In the genomic region with DNA sequence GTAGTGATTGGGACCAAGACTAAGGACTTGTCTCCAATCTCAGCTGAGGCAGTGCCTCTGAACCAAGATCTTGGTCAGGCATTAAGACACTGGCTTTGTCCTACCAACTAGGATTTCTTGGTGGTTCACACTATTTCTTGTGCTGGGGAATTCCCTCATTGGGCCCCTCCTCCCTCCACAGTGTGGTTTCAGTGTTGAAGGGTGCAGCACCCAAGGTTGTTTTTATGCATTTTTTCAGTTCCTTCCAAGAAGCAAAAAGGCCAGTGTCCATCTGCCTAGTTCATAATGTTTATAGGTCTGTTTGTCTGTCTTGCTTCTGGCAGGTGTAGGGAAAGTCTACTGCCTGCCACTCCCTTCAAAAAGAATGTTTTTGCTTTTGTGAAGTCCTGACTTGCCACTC, we compare ENCODE assay signal across 8 cellular contexts. TPM values are rescaled to one million over a fixed set of nuclear protein-coding genes. Genes with fewer than 3 reads are reported as not detected.
A peak's percentile ranks its signal among the peaks of the same experiment; 100 is the strongest.
DNase-seq lines count a peak whose midpoint lies in the region; ATAC-seq, FAIRE-seq and TF ChIP-seq lines count a peak whose summit lies in the region.

No MANE protein-coding gene starts in this region.

- H3K4me1 ChIP-seq in small intestine (ENCODE audit: control insufficient read depth in 2 of 2, insufficient read depth in 1 of 2, low read depth in 1 of 2, low read length in 1 of 2) = peaks cover 0 to 11% of the 10 kb centered on the region in 2 donors

- H3K27me3 ChIP-seq in small intestine (ENCODE audit: control insufficient read depth in 2 of 2, insufficient read depth in 2 of 2, low read length in 2 of 2) = no peaks in the 10 kb centered on the region

- peak overlapping the region in 1 of 2 donors; percentile 12 for H3K27ac ChIP-seq in small intestine (ENCODE audit: low read depth in 1 of 2, low read length in 1 of 2)

- H3K9me3 ChIP-seq in small intestine (ENCODE audit: control insufficient read depth, low read depth) = no peaks in the 10 kb centered on the region

- peaks cover 4% of the 10 kb centered on the region for H3K27me3 Mint-ChIP-seq in activated CD8-positive, alpha-beta T cell treated with anti-CD3 and anti-CD28 coated beads for 36 hours

- H3K36me3 Mint-ChIP-seq in activated CD8-positive, alpha-beta T cell treated with anti-CD3 and anti-CD28 coated beads for 36 hours (ENCODE audit: low read depth) = peaks cover 31% of the 10 kb centered on the region

- TF ChIP-seq CTCF in activated CD8-positive, alpha-beta T cell treated with anti-CD3 and anti-CD28 coated beads for 36 hours (IDR thresholded peaks at IDR 0.05) = no peak

- H3K4me3 ChIP-seq in small intestine (ENCODE audit: low read depth in 1 of 2, low read length in 2 of 2) = no peak overlapping the region

- no peaks in the 10 kb centered on the region for H3K9me3 Mint-ChIP-seq in activated CD8-positive, alpha-beta T cell treated with anti-CD3 and anti-CD28 coated beads for 36 hours

- peak; percentile 58 for ATAC-seq in HG02840 (IDR thresholded peaks at IDR 0.05; ENCODE audit: low FRiP score, unreplicated experiment)
- peak; percentile 88 for ATAC-seq in activated CD8-positive, alpha-beta T cell treated with anti-CD3 and anti-CD28 coated beads for 36 hours

- POLR2A ChIA-PET in activated CD8-positive, alpha-beta T cell treated with anti-CD3 and anti-CD28 coated beads for 36 hours (lab: Charles Lee) = interaction anchor here (0.9 to 2.2 kb wide), 4 partner anchors 10 to 140 kb away, joined by 3 to 9 read pairs (median 4); no protein-coding TSS in a partner anchor

- DNase-seq in activated gamma-delta T cell treated with Interleukin-2 at 50 U/mL for 16 hours (peak; percentile 37), activated gamma-delta T cell (lab: John Stamatoyannopoulos, UW) (no peak), kidney glomerular epithelial cell (lab: John Stamatoyannopoulos, UW) (no peak), small intestine (no peak), COR-L47 (lab: John Stamatoyannopoulos, UW) (no peak)
- peak; percentile 82 for DNase-seq in activated CD8-positive, alpha-beta T cell treated with anti-CD3 and anti-CD28 coated beads for 36 hours
- peak; percentile 55 for DNase-seq in stimulated activated CD8-positive, alpha-beta memory T cell treated with anti-CD3 and anti-CD28 coated beads, Interleukin-4, amount 100 ng/mL, for 48 hours

- CTCF ChIA-PET in activated CD8-positive, alpha-beta T cell treated with anti-CD3 and anti-CD28 coated beads for 36 hours (lab: Charles Lee) = interaction anchor here (1.0 kb wide), 1 partner anchor 16 kb away, joined by 3 read pairs; no protein-coding TSS in a partner anchor

- intact Hi-C loops in activated CD8-positive, alpha-beta T cell treated with anti-CD3 and anti-CD28 coated beads for 36 hours (cut with micrococcal nuclease) = no loop called here

- H3K4me3 Mint-ChIP-seq in activated CD8-positive, alpha-beta T cell treated with anti-CD3 and anti-CD28 coated beads for 36 hours = peak overlapping the region; percentile 34

- H3K36me3 ChIP-seq in small intestine (ENCODE audit: control insufficient read depth in 2 of 2, insufficient read depth in 2 of 2, low read length in 2 of 2) = peaks cover 9 to 13% of the 10 kb centered on the region in 2 donors

- no peak for FAIRE-seq in small intestine (lab: Jason Lieb, UNC)

- H3K4me1 Mint-ChIP-seq in activated CD8-positive, alpha-beta T cell treated with anti-CD3 and anti-CD28 coated beads for 36 hours (ENCODE audit: low read depth) = peaks cover 24% of the 10 kb centered on the region

- H3K27ac Mint-ChIP-seq in activated CD8-positive, alpha-beta T cell treated with anti-CD3 and anti-CD28 coated beads for 36 hours = peak overlapping the region; percentile 50

RNA-seq across cellular contexts. Expression of gene ITPKA, which starts 10.6 kb away (rescaled TPM):
- 1 to 10 TPM; 4.7 to 6.1 TPM for total RNA-seq in activated CD8-positive, alpha-beta T cell treated with anti-CD3 and anti-CD28 coated beads for 36 hours
- polyA plus RNA-seq in small intestine = 10 to 100 TPM; 30.3 to 93.9 (median 49.4) TPM

RNA-seq across cellular contexts. Expression of gene LTK, which starts 30.5 kb away (rescaled TPM):
- total RNA-seq in activated CD8-positive, alpha-beta T cell treated with anti-CD3 and anti-CD28 coated beads for 36 hours = under 1 TPM; 0.81 to 0.83 TPM
- polyA plus RNA-seq in small intestine = 10 to 100 TPM; 17.4 to 68.4 (median 48.4) TPM

Comparison
In these comparisons a context has a peak if more than half of its experiments do, and no peak if none do; other contexts are left out.
1. DNase-seq: peak in activated gamma-delta T cell treated with Interleukin-2 at 50 U/mL for 16 hours (single experiment), activated CD8-positive, alpha-beta T cell treated with anti-CD3 and anti-CD28 coated beads for 36 hours (single experiment) and stimulated activated CD8-positive, alpha-beta memory T cell treated with anti-CD3 and anti-CD28 coated beads, Interleukin-4, amount 100 ng/mL, for 48 hours (single experiment); none in activated gamma-delta T cell (single experiment), kidney glomerular epithelial cell (single experiment), small intestine (single experiment) and COR-L47 (single experiment).